Comparison of ENCODE assay signal across 13 cellular contexts in the genomic region with DNA sequence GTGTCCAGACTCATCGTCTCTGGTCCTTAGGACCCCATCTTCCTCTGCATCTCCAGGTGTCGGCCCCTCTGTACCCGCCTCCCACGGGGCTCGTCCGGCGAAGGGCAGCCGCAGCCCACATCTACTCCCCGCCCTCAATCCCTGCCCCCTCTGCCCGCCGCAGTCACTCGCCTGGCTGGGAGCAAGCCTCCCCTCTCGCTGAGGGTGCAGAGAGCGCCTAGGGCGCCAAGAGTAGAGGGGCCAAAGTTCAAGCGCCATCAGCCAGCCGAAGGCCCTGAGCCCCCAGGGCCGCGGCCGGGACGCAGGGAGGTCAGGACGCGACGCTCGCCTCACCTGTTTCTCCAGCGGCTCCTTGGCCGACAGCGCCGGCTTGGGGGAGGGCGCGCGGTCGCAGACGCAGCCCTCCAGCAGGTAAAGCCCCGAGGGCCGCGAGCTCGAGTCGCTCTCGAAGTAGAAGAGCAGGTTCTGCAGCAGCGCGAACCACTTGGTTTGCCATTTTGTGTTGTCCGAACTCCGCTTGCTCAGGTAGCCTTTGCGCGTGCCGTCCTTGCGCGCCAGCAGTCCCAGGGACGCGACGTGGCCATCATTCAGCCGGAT. TPM values are rescaled to one million over a fixed set of nuclear protein-coding genes. Genes with fewer than 3 reads are reported as not detected.
DNase-seq lines count a peak whose midpoint lies in the region; ATAC-seq and TF ChIP-seq lines count a peak whose summit lies in the region.
"Had no signal": no experiment of that assay in that cellular context is flagged by ENCODE, and none has a peak within 500 bp of the region (broad histone marks: within the 10 kb centered on the region; RNA-seq: fewer than 3 reads in every experiment).

No MANE protein-coding gene starts in this region.

- no peak overlapping the region for H3K9ac ChIP-seq in neural progenitor cell

- peak; percentile 12 for DNase-seq in stimulated activated CD4-positive, alpha-beta T cell treated with anti-CD3 and anti-CD28 coated beads, Interleukin-15, amount 100 ng/mL, for 24 hours
- no peak for DNase-seq in stimulated activated CD4-positive, alpha-beta T cell treated with anti-CD3 and anti-CD28 coated beads, Interleukin-4, amount 100 ng/mL, for 1 hour
- DNase-seq in epithelial cell of esophagus (ENCODE audit: low read depth) (peak; percentile 15), neural progenitor cell (ENCODE audit: low spot score) (peak; percentile 44)
- DNase-seq: NCI-H345 had no signal

- no peak overlapping the region for H3K27ac Mint-ChIP-seq in neural progenitor cell
- H3K27ac Mint-ChIP-seq in activated T-helper 17 cell treated with anti-CD3 and anti-CD28 coated beads, Interleukin-2, amount 50 U/mL, for 72 hours, result no peak overlapping the region
- H3K27ac Mint-ChIP-seq: dendritic cell treated with granulocyte-macrophage colony-stimulating factor and Interleukin-4, amounts not matched to agents 40 ng/mL and 50 ng/mL, for 4 days; stimulated activated naive CD8-positive, alpha-beta T cell treated with anti-CD3 and anti-CD28 coated beads, Interleukin-15, Interleukin-2, amounts not matched to agents 100 ng/mL and 50 ng/mL, for 24 hours had no signal

- peaks cover 2% of the 10 kb centered on the region for H3K36me3 Mint-ChIP-seq in neural progenitor cell
- H3K36me3 Mint-ChIP-seq in activated T-helper 17 cell treated with anti-CD3 and anti-CD28 coated beads, Interleukin-2, amount 50 U/mL, for 72 hours (ENCODE audit: low read depth), result no peaks in the 10 kb centered on the region

- peaks cover 39% of the 10 kb centered on the region for H4K20me1 ChIP-seq in neural progenitor cell (ENCODE audit: low read depth)

- ATAC-seq in HG02970 (IDR thresholded peaks at IDR 0.05; ENCODE audit: low FRiP score, unreplicated experiment) (no peak), GM19035 (IDR thresholded peaks at IDR 0.05; ENCODE audit: unreplicated experiment) (no peak), GM19397 (IDR thresholded peaks at IDR 0.05; ENCODE audit: unreplicated experiment) (no peak)
- ATAC-seq in activated T-helper 17 cell treated with anti-CD3 and anti-CD28 coated beads, Interleukin-2, amount 50 U/mL, for 72 hours (replicated peaks), result no peak

- H3F3A ChIP-seq in neural progenitor cell (ENCODE audit: low read depth), result peaks cover 15% of the 10 kb centered on the region

- H3K27me3 Mint-ChIP-seq in neural progenitor cell (ENCODE audit: insufficient read depth, low read depth), result peaks cover 72% of the 10 kb centered on the region
- H3K27me3 Mint-ChIP-seq in activated T-helper 17 cell treated with anti-CD3 and anti-CD28 coated beads, Interleukin-2, amount 50 U/mL, for 72 hours, result peaks cover 51% of the 10 kb centered on the region

- peak overlapping the region; percentile 89 for H3K4me2 ChIP-seq in neural progenitor cell

- peak overlapping the region; percentile 81 for H3K4me3 Mint-ChIP-seq in neural progenitor cell
- H3K4me3 Mint-ChIP-seq in activated T-helper 17 cell treated with anti-CD3 and anti-CD28 coated beads, Interleukin-2, amount 50 U/mL, for 72 hours, result no peak overlapping the region

- peaks cover 100% of the 10 kb centered on the region for H3K27me3 ChIP-seq in neural progenitor cell

- H3K79me2 ChIP-seq in neural progenitor cell (ENCODE audit: low read depth), result no peaks in the 10 kb centered on the region

- peaks cover 7% of the 10 kb centered on the region for H3K9me3 Mint-ChIP-seq in neural progenitor cell
- no peaks in the 10 kb centered on the region for H3K9me3 Mint-ChIP-seq in activated T-helper 17 cell treated with anti-CD3 and anti-CD28 coated beads, Interleukin-2, amount 50 U/mL, for 72 hours
- H3K9me3 Mint-ChIP-seq: dendritic cell treated with granulocyte-macrophage colony-stimulating factor and Interleukin-4, amounts not matched to agents 40 ng/mL and 50 ng/mL, for 4 days; stimulated activated naive CD8-positive, alpha-beta T cell treated with anti-CD3 and anti-CD28 coated beads, Interleukin-15, Interleukin-2, amounts not matched to agents 100 ng/mL and 50 ng/mL, for 24 hours had no signal

- H3K36me3 ChIP-seq in neural progenitor cell, result no peaks in the 10 kb centered on the region
- H3K36me3 ChIP-seq: HAP-1 had no signal

- H3K4me3 ChIP-seq in epithelial cell of esophagus (ENCODE audit: low read length), result no peak overlapping the region
- peak overlapping the region; percentile 52 for H3K4me3 ChIP-seq in neural progenitor cell
- H3K4me3 ChIP-seq: HAP-1 had no signal

- no peaks in the 10 kb centered on the region for H3K9me3 ChIP-seq in neural progenitor cell (ENCODE audit: low read depth)
- H3K9me3 ChIP-seq: HAP-1 had no signal

- peaks cover 11% of the 10 kb centered on the region for H3K4me1 Mint-ChIP-seq in neural progenitor cell
- peaks cover 5% of the 10 kb centered on the region for H3K4me1 Mint-ChIP-seq in activated T-helper 17 cell treated with anti-CD3 and anti-CD28 coated beads, Interleukin-2, amount 50 U/mL, for 72 hours

- TF ChIP-seq CTCF in epithelial cell of esophagus (IDR thresholded peaks at IDR 0.05; ENCODE audit: insufficient read depth, low read depth, low read length, missing control alignments), result no peak
- no peak for TF ChIP-seq CTCF in neural progenitor cell (IDR thresholded peaks at IDR 0.05)

- H3K27ac ChIP-seq in neural progenitor cell, result no peak overlapping the region
- H3K27ac ChIP-seq: HL-60 had no signal

- peaks cover 14% of the 10 kb centered on the region for H3K4me1 ChIP-seq in neural progenitor cell
- H3K4me1 ChIP-seq: HAP-1 had no signal

- peak overlapping the region; percentile 78 for H2AFZ ChIP-seq in neural progenitor cell (replicated peaks)

RNA-seq across cellular contexts. Expression of gene RASGRF1, which starts 0.6 kb away (rescaled TPM):
- 0.22 and 0.59 TPM in 2 replicates for total RNA-seq in neural progenitor cell (ENCODE audit: low replicate concordance)
- not detected for total RNA-seq in activated T-helper 17 cell treated with anti-CD3 and anti-CD28 coated beads, Interleukin-2, amount 50 U/mL, for 72 hours
